Comparison of ENCODE assay signal across 9 cellular contexts in the genomic region with DNA sequence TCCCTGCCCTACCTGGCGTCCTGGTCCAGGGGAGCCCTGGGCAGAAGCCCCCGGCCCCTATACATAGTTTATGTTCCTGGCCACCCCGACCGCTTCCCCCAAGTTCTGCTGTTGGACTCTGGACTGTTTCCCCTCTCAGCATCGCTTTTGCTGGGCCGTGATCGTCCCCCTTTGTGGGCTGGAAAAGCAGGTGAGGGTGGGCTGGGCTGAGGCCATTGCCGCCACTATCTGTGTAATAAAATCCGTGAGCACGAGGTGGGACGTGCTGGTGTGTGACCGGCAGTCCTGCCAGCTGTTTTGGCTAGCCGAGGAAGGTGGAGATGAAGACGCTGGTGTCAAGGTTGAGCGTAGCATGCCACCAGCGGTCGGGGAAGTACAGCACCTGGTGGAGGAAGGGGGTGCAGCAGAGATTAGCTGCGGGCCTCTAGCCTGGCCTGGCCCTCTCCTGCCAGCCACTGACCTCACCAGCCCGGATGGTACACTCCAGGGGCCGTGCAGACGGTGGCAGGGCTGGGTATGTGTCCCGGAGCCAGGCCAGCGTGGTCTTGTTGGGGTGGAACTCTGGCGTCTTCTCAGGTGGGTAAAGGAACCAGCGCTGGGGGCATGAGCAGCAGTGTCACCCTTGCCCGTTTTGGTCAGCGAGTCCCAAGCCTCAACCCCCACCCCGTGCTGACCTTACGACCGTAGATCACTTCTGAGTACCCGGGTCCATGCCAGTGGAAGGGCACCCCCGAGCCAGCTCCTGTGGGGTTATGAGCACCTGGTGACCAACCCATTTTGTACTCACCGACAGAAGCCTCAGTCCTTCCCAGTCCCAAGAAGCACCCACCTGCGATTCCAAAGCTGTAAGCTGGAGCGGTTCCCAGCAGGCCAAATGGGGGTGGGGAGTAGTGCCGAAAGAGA. TPM values are rescaled to one million over a fixed set of nuclear protein-coding genes. Genes with fewer than 3 reads are reported as not detected.
DNase-seq lines count a peak whose midpoint lies in the region; ATAC-seq and TF ChIP-seq lines count a peak whose summit lies in the region.
"Had no signal": no experiment of that assay in that cellular context is flagged by ENCODE, and none has a peak within 500 bp of the region (broad histone marks: within the 10 kb centered on the region; RNA-seq: fewer than 3 reads in every experiment).

No MANE protein-coding gene starts in this region.

- DNase-seq in left ventricle myocardium inferior (no peak), Right ventricle myocardium superior (no peak), kidney epithelial cell (ENCODE audit: low read depth) (no peak), upper lobe of right lung (no peak), NCI-H524 (lab: John Stamatoyannopoulos, UW) (no peak)
- no peak for DNase-seq in activated naive CD8-positive, alpha-beta T cell treated with anti-CD3 and anti-CD28 coated beads for 36 hours
- DNase-seq: SJCRH30 had no signal

- H3K27me3 Mint-ChIP-seq in activated naive CD8-positive, alpha-beta T cell treated with anti-CD3 and anti-CD28 coated beads for 36 hours: no peaks in the 10 kb centered on the region

- H3K27ac ChIP-seq in left ventricle myocardium inferior (replicated peaks): peak overlapping the region; percentile 85
- H3K27ac ChIP-seq in upper lobe of right lung: no peak overlapping the region
- H3K27ac ChIP-seq: SJCRH30 had no signal

- ATAC-seq in Right ventricle myocardium superior (ENCODE audit: poor library complexity): no peak
- ATAC-seq in upper lobe of right lung: no peak
- no peak for ATAC-seq in GM18520 (IDR thresholded peaks at IDR 0.05; ENCODE audit: unreplicated experiment)
- ATAC-seq in HG03025 (IDR thresholded peaks at IDR 0.05; ENCODE audit: low FRiP score, unreplicated experiment): no peak

- no peak for TF ChIP-seq CTCF in left ventricle myocardium inferior (IDR thresholded peaks at IDR 0.05; ENCODE audit: borderline replicate concordance)
- TF ChIP-seq CTCF in kidney epithelial cell (IDR thresholded peaks at IDR 0.05; ENCODE audit: insufficient read depth, low read length, poor library complexity, severe bottlenecking): no peak
- TF ChIP-seq CTCF in upper lobe of right lung (IDR thresholded peaks at IDR 0.05): no peak

- peak overlapping the region; percentile 75 for H3K27ac Mint-ChIP-seq in activated naive CD8-positive, alpha-beta T cell treated with anti-CD3 and anti-CD28 coated beads for 36 hours

- H3K9me3 ChIP-seq in left ventricle myocardium inferior (replicated peaks) (no peaks in the 10 kb centered on the region), upper lobe of right lung (no peaks in the 10 kb centered on the region)
- H3K9me3 ChIP-seq: SJCRH30 had no signal

- peak overlapping the region; percentile 81 for H3K4me3 Mint-ChIP-seq in activated naive CD8-positive, alpha-beta T cell treated with anti-CD3 and anti-CD28 coated beads for 36 hours

- H3K36me3 ChIP-seq in left ventricle myocardium inferior (peaks cover 33% of the 10 kb centered on the region), kidney epithelial cell (ENCODE audit: control insufficient read depth, insufficient read depth, low read length) (peaks cover 1% of the 10 kb centered on the region), upper lobe of right lung (peaks cover 17% of the 10 kb centered on the region)

- no peaks in the 10 kb centered on the region for H3K9me3 Mint-ChIP-seq in activated naive CD8-positive, alpha-beta T cell treated with anti-CD3 and anti-CD28 coated beads for 36 hours

- H3K4me1 Mint-ChIP-seq in activated naive CD8-positive, alpha-beta T cell treated with anti-CD3 and anti-CD28 coated beads for 36 hours: peaks cover 17% of the 10 kb centered on the region

- peaks cover 4% of the 10 kb centered on the region for H3K27me3 ChIP-seq in left ventricle myocardium inferior (ENCODE audit: low read depth)
- H3K27me3 ChIP-seq in kidney epithelial cell (ENCODE audit: control insufficient read depth, insufficient read depth, low read length): peaks cover 2% of the 10 kb centered on the region
- H3K27me3 ChIP-seq in upper lobe of right lung: no peaks in the 10 kb centered on the region
- H3K27me3 ChIP-seq: SJCRH30 had no signal

- H3K4me1 ChIP-seq in left ventricle myocardium inferior: peaks cover 71% of the 10 kb centered on the region
- peaks cover 37% of the 10 kb centered on the region for H3K4me1 ChIP-seq in upper lobe of right lung

- H3K36me3 Mint-ChIP-seq in activated naive CD8-positive, alpha-beta T cell treated with anti-CD3 and anti-CD28 coated beads for 36 hours: peaks cover 22% of the 10 kb centered on the region

- intact Hi-C loops in left ventricle myocardium inferior (cut with micrococcal nuclease) (no loop called here), Right ventricle myocardium superior (cut with DNase I) (no loop called here), upper lobe of right lung (cut with DNase I) (no loop called here)

- H3K4me3 ChIP-seq in left ventricle myocardium inferior (peak overlapping the region; percentile 88), kidney epithelial cell (ENCODE audit: low read depth, low read length) (peak overlapping the region; percentile 81), upper lobe of right lung (peak overlapping the region; percentile 75)

RNA-seq across cellular contexts. Expression of gene JMJD8, which starts 1.4 kb away (rescaled TPM):
- total RNA-seq in left ventricle myocardium inferior (43.1 TPM), Right ventricle myocardium superior (42.4 TPM), kidney epithelial cell (59.4 and 72.8 TPM in 2 replicates), upper lobe of right lung (51.3 TPM)
- total RNA-seq in activated naive CD8-positive, alpha-beta T cell treated with anti-CD3 and anti-CD28 coated beads for 36 hours: 10 to 100 TPM; 37.2 to 43.0 TPM

RNA-seq across cellular contexts. Expression of gene STUB1, which starts 2.5 kb away (rescaled TPM):
- total RNA-seq in left ventricle myocardium inferior (113 TPM), Right ventricle myocardium superior (126 TPM), kidney epithelial cell (133 and 179 TPM in 2 replicates), upper lobe of right lung (98.9 TPM)
- total RNA-seq in activated naive CD8-positive, alpha-beta T cell treated with anti-CD3 and anti-CD28 coated beads for 36 hours: 10 to 100 TPM; 74.3 to 82.1 TPM

RNA-seq across cellular contexts. Expression of gene RHBDL1, which starts 7.3 kb away (rescaled TPM):
- total RNA-seq in left ventricle myocardium inferior: 2.3 TPM
- 2.0 TPM for total RNA-seq in Right ventricle myocardium superior
- total RNA-seq in activated naive CD8-positive, alpha-beta T cell treated with anti-CD3 and anti-CD28 coated beads for 36 hours: under 1 TPM; 0.49 to 0.72 TPM
- 0.88 and 0.96 TPM in 2 replicates for total RNA-seq in kidney epithelial cell
- 2.0 TPM for total RNA-seq in upper lobe of right lung

RNA-seq across cellular contexts. Expression of gene WDR24, which starts 7.5 kb away (rescaled TPM):
- total RNA-seq in left ventricle myocardium inferior (9.5 TPM), Right ventricle myocardium superior (7.6 TPM), kidney epithelial cell (22.0 and 23.9 TPM in 2 replicates), upper lobe of right lung (12.9 TPM)
- total RNA-seq in activated naive CD8-positive, alpha-beta T cell treated with anti-CD3 and anti-CD28 coated beads for 36 hours: 10 to 100 TPM; 20.8 to 21.7 TPM

RNA-seq across cellular contexts. Expression of gene RHOT2, which starts 14.8 kb away (rescaled TPM):
- total RNA-seq in left ventricle myocardium inferior: 90.3 TPM
- total RNA-seq in Right ventricle myocardium superior: 81.9 TPM
- 100 to 1,000 TPM; 123 to 128 TPM for total RNA-seq in activated naive CD8-positive, alpha-beta T cell treated with anti-CD3 and anti-CD28 coated beads for 36 hours
- total RNA-seq in kidney epithelial cell: 68.0 and 76.8 TPM in 2 replicates
- total RNA-seq in upper lobe of right lung: 92.5 TPM
